Comparison of ENCODE assay signal across 16 cellular contexts in genomic region chr5:173785421-173785820, GRCh38.
A peak's percentile ranks its signal among the peaks of the same experiment; 100 is the strongest.
DNase-seq lines count a peak whose midpoint lies in the region; ATAC-seq, FAIRE-seq and TF ChIP-seq lines count a peak whose summit lies in the region.
"Had no signal": no experiment of that assay in that cellular context is flagged by ENCODE, and none has a peak within 500 bp of the region (broad histone marks: within the 10 kb centered on the region; RNA-seq: fewer than 3 reads in every experiment).

No MANE protein-coding gene starts in this region.

- DNase-seq in GM12864 (ENCODE audit: low read depth): peak; percentile 36
- DNase-seq in GM12878 (ENCODE audit: low read depth, low spot score): no peak
- no peak for DNase-seq in GM12892 (ENCODE audit: insufficient read length)
- no peak for DNase-seq in DMS 273 (lab: John Stamatoyannopoulos, UW; ENCODE audit: unreplicated experiment)
- DNase-seq: MG63, NCI-H1417, NCI-H2081, NCI-H524 treated with DMSO at 0.1 percent for 48 hours, SHP77 had no signal

- TF ChIP-seq POLR2A in GM12878 (IDR thresholded peaks at IDR 0.05; ENCODE audit: low read depth, low read length) (no peak), GM12892 (IDR thresholded peaks at IDR 0.05; ENCODE audit: low read depth, low read length) (no peak)

- H3K9ac ChIP-seq in BLaER1 treated with 17β-estradiol and CSF1 and Interleukin-3, amounts not matched to agents 10 nM and 100 nM: no peak overlapping the region
- H3K9ac ChIP-seq in GM12878 (ENCODE audit: control insufficient read depth, insufficient read depth, low read length): no peak overlapping the region

- H3K27ac ChIP-seq in BLaER1 treated with 17β-estradiol and CSF1 and Interleukin-3, amounts not matched to agents 10 nM and 100 nM: no peak overlapping the region
- H3K27ac ChIP-seq in GM12878 (ENCODE audit: control insufficient read depth, insufficient read depth): peak overlapping the region; percentile 45

- CTCF ChIA-PET in GM12878 (lab: Yijun Ruan, JAX): interaction anchor here (0.7 to 7.8 kb wide), 25 partner anchors 12 to 272 kb away, joined by 3 to 87 read pairs (median 9); partner anchors contain the start of gene CPEB4

- POLR2A ChIA-PET in GM12878 (lab: Charles Lee): interaction anchor here (0.8 to 4.9 kb wide), 5 partner anchors 39 to 122 kb away, joined by 3 to 36 read pairs (median 8); no protein-coding TSS in a partner anchor

- ATAC-seq in HG03342 (IDR thresholded peaks at IDR 0.05; ENCODE audit: unreplicated experiment) (peak; percentile 45), GM12878 (peak; percentile 17), GM21526 (IDR thresholded peaks at IDR 0.05; ENCODE audit: low FRiP score, unreplicated experiment) (no peak), HG03135 (IDR thresholded peaks at IDR 0.05; ENCODE audit: unreplicated experiment) (no peak)
- ATAC-seq: Panc1, SK-N-SH treated with all-trans-retinoic acid at 6 μM for 48 hours had no signal

- no peak for FAIRE-seq in GM12878 (lab: Jason Lieb, UNC)
- no peak for FAIRE-seq in GM12892 (lab: Jason Lieb, UNC)

- WGBS in GM12878 (ENCODE audit: insufficient coverage, insufficient replicate concordance, low lambda C conversion rate, missing lambda C conversion rate): 77% methylated on average over 5 of the region's 5 CpGs

- H4K20me1 ChIP-seq in BLaER1 treated with 17β-estradiol and CSF1 and Interleukin-3, amounts not matched to agents 10 nM and 100 nM: no peaks in the 10 kb centered on the region
- H4K20me1 ChIP-seq in GM12878 (ENCODE audit: control insufficient read depth, insufficient read depth): no peaks in the 10 kb centered on the region

- TF ChIP-seq RAD21 in GM12878 (IDR thresholded peaks at IDR 0.05; ENCODE audit: insufficient read depth, low read depth, low read length): no peak

- no peaks in the 10 kb centered on the region for H3K36me3 ChIP-seq in BLaER1 treated with 17β-estradiol and CSF1 and Interleukin-3, amounts not matched to agents 10 nM and 100 nM
- no peaks in the 10 kb centered on the region for H3K36me3 ChIP-seq in GM12878 (ENCODE audit: control insufficient read depth in 2 of 2, insufficient read depth in 2 of 2, low read length in 1 of 2)
- H3K36me3 ChIP-seq: MG63 had no signal

- H3K27me3 ChIP-seq in BLaER1 treated with 17β-estradiol and CSF1 and Interleukin-3, amounts not matched to agents 10 nM and 100 nM: no peaks in the 10 kb centered on the region
- H3K27me3 ChIP-seq in GM12878 (replicated peaks in 1 of 2; ENCODE audit: control insufficient read depth in 2 of 2, insufficient read depth in 2 of 2, low read length in 1 of 2): no peaks in the 10 kb centered on the region
- H3K27me3 ChIP-seq: MG63 had no signal

- TF ChIP-seq CTCF in GM12864 (IDR thresholded peaks at IDR 0.05; ENCODE audit: low read depth, low read length, missing control alignments) (no peak), GM12878 (IDR thresholded peaks at IDR 0.05 in 2 of 3, conservative IDR thresholded peaks at IDR 0.05 in 1 of 3; ENCODE audit: control insufficient read depth in 2 of 3, extremely low read depth in 1 of 3, insufficient read depth in 1 of 3, low read depth in 3 of 3, low read length in 3 of 3) (no peak)

- H2AFZ ChIP-seq in GM12878 (ENCODE audit: control insufficient read depth, low read depth, low read length): peak overlapping the region; percentile 49; the same call in 1 of the 2 replicates

- SMC1A ChIA-PET in GM12878 (lab: Charles Lee; ENCODE audit: uncharacterized antibody, unreplicated experiment): interaction anchor here (0.8 to 12.0 kb wide), 24 partner anchors 13 to 166 kb away, joined by 3 to 271 read pairs (median 10); partner anchors contain the start of gene CPEB4

- BruUV-seq in GM12878 (replicated peaks; lab: Mats Ljungman, UMichigan): no TSS peak

- H3K9me3 ChIP-seq in BLaER1 treated with 17β-estradiol and CSF1 and Interleukin-3, amounts not matched to agents 10 nM and 100 nM (replicated peaks in 1 of 11): no peaks in the 10 kb centered on the region
- H3K9me3 ChIP-seq in GM12878 (replicated peaks; ENCODE audit: control insufficient read depth, insufficient read depth, low read length): no peaks in the 10 kb centered on the region
- H3K9me3 ChIP-seq: MG63 had no signal

- no peaks in the 10 kb centered on the region for H3K79me2 ChIP-seq in GM12878 (ENCODE audit: control insufficient read depth, insufficient read depth, low read length)

- RAD21 ChIA-PET in GM12878 (lab: Charles Lee; ENCODE audit: unreplicated experiment): interaction anchor here (1.0 to 8.4 kb wide), 21 partner anchors 18 to 188 kb away, joined by 3 to 147 read pairs (median 7); partner anchors contain the start of gene CPEB4

- peak overlapping the region; percentile 56 to 87 (median 66) for H3K4me2 ChIP-seq in BLaER1 treated with 17β-estradiol and CSF1 and Interleukin-3, amounts not matched to agents 10 nM and 100 nM
- peak overlapping the region; percentile 78 for H3K4me2 ChIP-seq in GM12878 (ENCODE audit: control insufficient read depth, insufficient read depth)
- H3K4me2 ChIP-seq: GM23338 had no signal

- H3K4me1 ChIP-seq in BLaER1 treated with 17β-estradiol and CSF1 and Interleukin-3, amounts not matched to agents 10 nM and 100 nM: peaks cover 75 to 100% (median 93%) of the 10 kb centered on the region in 10 experiments
- peaks cover 60% of the 10 kb centered on the region for H3K4me1 ChIP-seq in GM12878 (ENCODE audit: control insufficient read depth, insufficient read depth, low read length)

- intact Hi-C loops in GM12878 (cut with micrococcal nuclease; ENCODE audit: unreplicated experiment): loop anchor here (5.0 to 10.0 kb wide), 4 partner anchors 101 to 187 kb away; partner anchors contain the start of gene BOD1

- in situ Hi-C loops in GM12878 (cut with MboI): no loop called here

- no peak overlapping the region for H3K4me3 ChIP-seq in BLaER1 treated with 17β-estradiol and CSF1 and Interleukin-3, amounts not matched to agents 10 nM and 100 nM
- H3K4me3 ChIP-seq in GM12864 (ENCODE audit: low read depth, low read length) (no peak overlapping the region), GM12878 (no peak overlapping the region)
- H3K4me3 ChIP-seq: GM23338, MG63 had no signal

- TF ChIP-seq EP300 in GM12878 (IDR thresholded peaks at IDR 0.05; ENCODE audit: borderline replicate concordance in 1 of 2, control insufficient read depth in 1 of 2, low read depth in 2 of 2, low read length in 2 of 2): no peak

TF ChIP-seq in GM12878, 131 proteins besides CTCF, POLR2A, EP300 and RAD21:
- TF ChIP-seq MEF2B (IDR thresholded peaks at IDR 0.05; ENCODE audit: partially characterized antibody, poor library complexity, severe bottlenecking) (peak; percentile 16), MEF2A (IDR thresholded peaks at IDR 0.05; ENCODE audit: insufficient read depth, low read depth, low read length) (peak; percentile 62; the same call in 1 of the 2 replicates), ZBTB4 (CRISPR knock-in tag; IDR thresholded peaks at IDR 0.05) (no peak)

Comparison
In these comparisons a context has a peak if more than half of its experiments do, and no peak if none do; other contexts are left out.
1. ATAC-seq: peak in HG03342 (single experiment) and GM12878 (single experiment); none in GM21526 (single experiment) and HG03135 (single experiment).